1 cellular context compared by ENCODE assay signal in the genomic region with DNA sequence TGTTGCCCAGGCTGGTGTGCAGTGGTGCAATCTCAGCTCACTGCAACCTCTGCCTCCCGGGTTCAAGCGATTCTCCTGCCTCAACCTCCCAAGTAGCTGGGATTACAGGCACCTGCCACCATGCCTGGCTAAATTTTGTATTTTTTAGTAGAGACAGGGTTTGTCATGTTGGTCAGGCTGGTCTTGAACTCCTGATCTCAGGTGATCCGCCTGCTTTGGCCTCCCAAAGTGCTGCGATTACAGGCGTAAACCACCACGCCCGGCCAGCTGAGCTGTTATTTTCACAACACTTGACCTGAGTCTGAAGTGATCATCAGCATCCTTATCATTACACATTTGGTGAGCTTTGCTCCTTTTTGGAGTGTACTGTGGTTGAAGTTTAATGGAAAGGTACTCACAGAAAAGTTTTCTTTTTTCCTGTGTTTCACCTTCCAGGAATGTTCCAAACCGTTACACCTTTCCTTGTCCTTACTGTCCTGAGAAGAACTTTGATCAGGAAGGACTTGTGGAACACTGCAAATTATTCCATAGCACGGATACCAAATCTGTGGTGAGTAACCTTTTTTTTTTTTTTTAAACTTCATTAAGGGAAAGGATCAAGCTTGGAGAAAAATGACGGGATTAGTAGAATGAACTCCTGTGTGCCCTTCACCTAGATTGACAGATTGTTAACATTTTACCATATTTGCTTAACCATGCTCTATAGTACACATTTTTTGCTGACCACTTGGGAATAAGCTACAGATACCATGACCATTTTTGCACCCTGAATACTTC.
TF ChIP-seq lines count a peak whose summit lies in the region.

No MANE protein-coding gene starts in this region.

TF ChIP-seq in HepG2, 621 proteins besides CTCF, POLR2A, EP300 and RAD21 (continued from another document and continues in another):
- TF ChIP-seq, protein P1, sequence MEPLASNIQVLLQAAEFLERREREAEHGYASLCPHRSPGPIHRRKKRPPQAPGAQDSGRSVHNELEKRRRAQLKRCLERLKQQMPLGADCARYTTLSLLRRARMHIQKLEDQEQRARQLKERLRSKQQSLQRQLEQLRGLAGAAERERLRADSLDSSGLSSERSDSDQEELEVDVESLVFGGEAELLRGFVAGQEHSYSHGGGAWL (CRISPR knock-in tag; IDR thresholded peaks at IDR 0.05): no peak
- TF ChIP-seq NR2F2 (IDR thresholded peaks at IDR 0.05; ENCODE audit: borderline replicate concordance, low read depth) (no peak), ZNF674 (CRISPR knock-in tag; IDR thresholded peaks at IDR 0.05; ENCODE audit: low read depth) (no peak), RBAK (CRISPR knock-in tag; IDR thresholded peaks at IDR 0.05) (no peak), NFKBIZ (CRISPR knock-in tag; IDR thresholded peaks at IDR 0.05) (peak; percentile 29; the same call in 1 of the 2 replicates), PHF20 (CRISPR knock-in tag; IDR thresholded peaks at IDR 0.05) (no peak), MXD4 (CRISPR knock-in tag; IDR thresholded peaks at IDR 0.05) (peak; percentile 48; the same call in 1 of the 2 replicates), ZNF782 (CRISPR knock-in tag; IDR thresholded peaks at IDR 0.05; ENCODE audit: borderline replicate concordance) (no peak), SCMH1 (CRISPR knock-in tag; IDR thresholded peaks at IDR 0.05; ENCODE audit: borderline replicate concordance) (no peak), ZNF367 (CRISPR knock-in tag; IDR thresholded peaks at IDR 0.05; ENCODE audit: borderline replicate concordance) (no peak), ZNF17 (CRISPR knock-in tag; IDR thresholded peaks at IDR 0.05) (no peak), ZNF251 (CRISPR knock-in tag; IDR thresholded peaks at IDR 0.05) (no peak), MIXL1 (CRISPR knock-in tag; IDR thresholded peaks at IDR 0.05) (peak; percentile 86), KMT2A (CRISPR knock-in tag; IDR thresholded peaks at IDR 0.05) (no peak; the same call in 1 of the 2 replicates), XBP1 (CRISPR knock-in tag; IDR thresholded peaks at IDR 0.05) (no peak)
- TF ChIP-seq, protein P2, sequence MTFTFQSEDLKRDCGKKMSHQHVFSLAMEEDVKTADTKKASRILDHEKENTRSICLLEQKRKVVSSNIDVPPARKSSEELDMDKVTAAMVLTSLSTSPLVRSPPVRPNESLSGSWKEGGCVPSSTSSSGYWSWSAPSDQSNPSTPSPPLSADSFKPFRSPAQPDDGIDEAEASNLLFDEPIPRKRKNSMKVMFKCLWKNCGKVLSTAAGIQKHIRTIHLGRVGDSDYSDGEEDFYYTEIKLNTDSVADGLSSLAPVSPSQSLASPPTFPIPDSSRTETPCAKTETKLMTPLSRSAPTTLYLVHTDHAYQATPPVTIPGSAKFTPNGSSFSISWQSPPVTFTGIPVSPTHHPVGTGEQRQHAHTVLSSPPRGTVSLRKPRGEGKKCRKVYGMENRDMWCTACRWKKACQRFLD (CRISPR knock-in tag; IDR thresholded peaks at IDR 0.05; ENCODE audit: borderline replicate concordance): no peak
- TF ChIP-seq, protein P3, sequence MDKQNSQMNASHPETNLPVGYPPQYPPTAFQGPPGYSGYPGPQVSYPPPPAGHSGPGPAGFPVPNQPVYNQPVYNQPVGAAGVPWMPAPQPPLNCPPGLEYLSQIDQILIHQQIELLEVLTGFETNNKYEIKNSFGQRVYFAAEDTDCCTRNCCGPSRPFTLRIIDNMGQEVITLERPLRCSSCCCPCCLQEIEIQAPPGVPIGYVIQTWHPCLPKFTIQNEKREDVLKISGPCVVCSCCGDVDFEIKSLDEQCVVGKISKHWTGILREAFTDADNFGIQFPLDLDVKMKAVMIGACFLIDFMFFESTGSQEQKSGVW (CRISPR knock-in tag; IDR thresholded peaks at IDR 0.05; ENCODE audit: borderline replicate concordance): no peak
- TF ChIP-seq, protein P4, sequence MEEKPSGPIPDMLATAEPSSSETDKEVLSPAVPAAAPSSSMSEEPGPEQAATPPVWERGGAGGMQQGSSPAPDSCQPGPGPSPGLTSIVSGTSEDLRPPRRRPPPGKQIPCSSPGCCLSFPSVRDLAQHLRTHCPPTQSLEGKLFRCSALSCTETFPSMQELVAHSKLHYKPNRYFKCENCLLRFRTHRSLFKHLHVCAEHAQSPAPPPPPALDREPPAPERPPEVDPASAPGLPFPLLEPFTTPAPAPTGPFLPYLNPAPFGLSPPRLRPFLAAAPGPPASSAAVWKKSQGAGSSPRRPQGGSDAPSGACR (CRISPR knock-in tag; IDR thresholded peaks at IDR 0.05): peak; percentile 62; the same call in 1 of the 2 replicates
- TF ChIP-seq, protein P5, sequence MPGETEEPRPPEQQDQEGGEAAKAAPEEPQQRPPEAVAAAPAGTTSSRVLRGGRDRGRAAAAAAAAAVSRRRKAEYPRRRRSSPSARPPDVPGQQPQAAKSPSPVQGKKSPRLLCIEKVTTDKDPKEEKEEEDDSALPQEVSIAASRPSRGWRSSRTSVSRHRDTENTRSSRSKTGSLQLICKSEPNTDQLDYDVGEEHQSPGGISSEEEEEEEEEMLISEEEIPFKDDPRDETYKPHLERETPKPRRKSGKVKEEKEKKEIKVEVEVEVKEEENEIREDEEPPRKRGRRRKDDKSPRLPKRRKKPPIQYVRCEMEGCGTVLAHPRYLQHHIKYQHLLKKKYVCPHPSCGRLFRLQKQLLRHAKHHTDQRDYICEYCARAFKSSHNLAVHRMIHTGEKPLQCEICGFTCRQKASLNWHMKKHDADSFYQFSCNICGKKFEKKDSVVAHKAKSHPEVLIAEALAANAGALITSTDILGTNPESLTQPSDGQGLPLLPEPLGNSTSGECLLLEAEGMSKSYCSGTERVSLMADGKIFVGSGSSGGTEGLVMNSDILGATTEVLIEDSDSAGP (CRISPR knock-in tag; IDR thresholded peaks at IDR 0.05; ENCODE audit: borderline replicate concordance): 0 out of 2 replicates have a peak, but pooled peaks have one; percentile 61
- TF ChIP-seq, protein P6, sequence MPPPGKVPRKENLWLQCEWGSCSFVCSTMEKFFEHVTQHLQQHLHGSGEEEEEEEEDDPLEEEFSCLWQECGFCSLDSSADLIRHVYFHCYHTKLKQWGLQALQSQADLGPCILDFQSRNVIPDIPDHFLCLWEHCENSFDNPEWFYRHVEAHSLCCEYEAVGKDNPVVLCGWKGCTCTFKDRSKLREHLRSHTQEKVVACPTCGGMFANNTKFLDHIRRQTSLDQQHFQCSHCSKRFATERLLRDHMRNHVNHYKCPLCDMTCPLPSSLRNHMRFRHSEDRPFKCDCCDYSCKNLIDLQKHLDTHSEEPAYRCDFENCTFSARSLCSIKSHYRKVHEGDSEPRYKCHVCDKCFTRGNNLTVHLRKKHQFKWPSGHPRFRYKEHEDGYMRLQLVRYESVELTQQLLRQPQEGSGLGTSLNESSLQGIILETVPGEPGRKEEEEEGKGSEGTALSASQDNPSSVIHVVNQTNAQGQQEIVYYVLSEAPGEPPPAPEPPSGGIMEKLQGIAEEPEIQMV (CRISPR knock-in tag; IDR thresholded peaks at IDR 0.05; ENCODE audit: low read depth): peak; percentile 59; the same call in 1 of the 2 replicates
- TF ChIP-seq, protein P7, sequence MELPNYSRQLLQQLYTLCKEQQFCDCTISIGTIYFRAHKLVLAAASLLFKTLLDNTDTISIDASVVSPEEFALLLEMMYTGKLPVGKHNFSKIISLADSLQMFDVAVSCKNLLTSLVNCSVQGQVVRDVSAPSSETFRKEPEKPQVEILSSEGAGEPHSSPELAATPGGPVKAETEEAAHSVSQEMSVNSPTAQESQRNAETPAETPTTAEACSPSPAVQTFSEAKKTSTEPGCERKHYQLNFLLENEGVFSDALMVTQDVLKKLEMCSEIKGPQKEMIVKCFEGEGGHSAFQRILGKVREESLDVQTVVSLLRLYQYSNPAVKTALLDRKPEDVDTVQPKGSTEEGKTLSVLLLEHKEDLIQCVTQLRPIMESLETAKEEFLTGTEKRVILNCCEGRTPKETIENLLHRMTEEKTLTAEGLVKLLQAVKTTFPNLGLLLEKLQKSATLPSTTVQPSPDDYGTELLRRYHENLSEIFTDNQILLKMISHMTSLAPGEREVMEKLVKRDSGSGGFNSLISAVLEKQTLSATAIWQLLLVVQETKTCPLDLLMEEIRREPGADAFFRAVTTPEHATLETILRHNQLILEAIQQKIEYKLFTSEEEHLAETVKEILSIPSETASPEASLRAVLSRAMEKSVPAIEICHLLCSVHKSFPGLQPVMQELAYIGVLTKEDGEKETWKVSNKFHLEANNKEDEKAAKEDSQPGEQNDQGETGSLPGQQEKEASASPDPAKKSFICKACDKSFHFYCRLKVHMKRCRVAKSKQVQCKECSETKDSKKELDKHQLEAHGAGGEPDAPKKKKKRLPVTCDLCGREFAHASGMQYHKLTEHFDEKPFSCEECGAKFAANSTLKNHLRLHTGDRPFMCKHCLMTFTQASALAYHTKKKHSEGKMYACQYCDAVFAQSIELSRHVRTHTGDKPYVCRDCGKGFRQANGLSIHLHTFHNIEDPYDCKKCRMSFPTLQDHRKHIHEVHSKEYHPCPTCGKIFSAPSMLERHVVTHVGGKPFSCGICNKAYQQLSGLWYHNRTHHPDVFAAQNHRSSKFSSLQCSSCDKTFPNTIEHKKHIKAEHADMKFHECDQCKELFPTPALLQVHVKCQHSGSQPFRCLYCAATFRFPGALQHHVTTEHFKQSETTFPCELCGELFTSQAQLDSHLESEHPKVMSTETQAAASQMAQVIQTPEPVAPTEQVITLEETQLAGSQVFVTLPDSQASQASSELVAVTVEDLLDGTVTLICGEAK (IDR thresholded peaks at IDR 0.05): no peak
- TF ChIP-seq, protein P7 (CRISPR knock-in tag; IDR thresholded peaks at IDR 0.05): 0 out of 2 replicates have a peak, but pooled peaks have one; percentile 35
- TF ChIP-seq, protein P8, sequence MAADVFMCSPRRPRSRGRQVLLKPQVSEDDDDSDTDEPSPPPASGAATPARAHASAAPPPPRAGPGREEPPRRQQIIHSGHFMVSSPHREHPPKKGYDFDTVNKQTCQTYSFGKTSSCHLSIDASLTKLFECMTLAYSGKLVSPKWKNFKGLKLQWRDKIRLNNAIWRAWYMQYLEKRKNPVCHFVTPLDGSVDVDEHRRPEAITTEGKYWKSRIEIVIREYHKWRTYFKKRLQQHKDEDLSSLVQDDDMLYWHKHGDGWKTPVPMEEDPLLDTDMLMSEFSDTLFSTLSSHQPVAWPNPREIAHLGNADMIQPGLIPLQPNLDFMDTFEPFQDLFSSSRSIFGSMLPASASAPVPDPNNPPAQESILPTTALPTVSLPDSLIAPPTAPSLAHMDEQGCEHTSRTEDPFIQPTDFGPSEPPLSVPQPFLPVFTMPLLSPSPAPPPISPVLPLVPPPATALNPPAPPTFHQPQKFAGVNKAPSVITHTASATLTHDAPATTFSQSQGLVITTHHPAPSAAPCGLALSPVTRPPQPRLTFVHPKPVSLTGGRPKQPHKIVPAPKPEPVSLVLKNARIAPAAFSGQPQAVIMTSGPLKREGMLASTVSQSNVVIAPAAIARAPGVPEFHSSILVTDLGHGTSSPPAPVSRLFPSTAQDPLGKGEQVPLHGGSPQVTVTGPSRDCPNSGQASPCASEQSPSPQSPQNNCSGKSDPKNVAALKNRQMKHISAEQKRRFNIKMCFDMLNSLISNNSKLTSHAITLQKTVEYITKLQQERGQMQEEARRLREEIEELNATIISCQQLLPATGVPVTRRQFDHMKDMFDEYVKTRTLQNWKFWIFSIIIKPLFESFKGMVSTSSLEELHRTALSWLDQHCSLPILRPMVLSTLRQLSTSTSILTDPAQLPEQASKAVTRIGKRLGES (CRISPR knock-in tag; IDR thresholded peaks at IDR 0.05; ENCODE audit: borderline replicate concordance): no peak
